ENCODE assay signal across 22 cellular contexts in the genomic region with DNA sequence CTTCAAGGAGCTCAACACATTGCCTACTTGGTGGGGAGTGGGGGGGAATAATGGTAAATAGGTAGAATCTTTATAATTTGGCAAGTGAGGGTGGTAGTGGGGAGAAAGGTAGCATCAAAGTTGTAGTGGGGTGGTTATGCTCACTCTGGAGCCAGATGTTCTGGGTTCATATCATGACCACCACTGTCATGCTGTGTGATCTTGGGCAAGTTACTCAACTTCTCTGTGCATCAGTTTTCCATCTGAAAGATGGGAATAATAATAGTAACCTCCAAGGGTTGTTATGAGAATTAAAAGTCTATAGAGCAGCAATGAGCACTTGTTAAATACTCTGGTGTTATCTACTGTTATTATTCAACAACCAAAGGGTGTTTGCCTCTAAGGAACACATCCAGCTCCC. TPM values are rescaled to one million over a fixed set of nuclear protein-coding genes. Genes with fewer than 3 reads are reported as not detected.
DNase-seq lines count a peak whose midpoint lies in the region; ATAC-seq, FAIRE-seq and TF ChIP-seq lines count a peak whose summit lies in the region.
"Had no signal": no experiment of that assay in that cellular context is flagged by ENCODE, and none has a peak within 500 bp of the region (broad histone marks: within the 10 kb centered on the region; RNA-seq: fewer than 3 reads in every experiment).

No MANE protein-coding gene starts in this region.

- no peaks in the 10 kb centered on the region for H3K9me2 ChIP-seq in GM23338 (ENCODE audit: insufficient read depth)

- H3K23me2 ChIP-seq in H1 (ENCODE audit: low read depth, low read length) = no peaks in the 10 kb centered on the region

- no peak for TF ChIP-seq RAD21 in H1 (IDR thresholded peaks at IDR 0.05 in 1 of 2, conservative IDR thresholded peaks at IDR 0.05 in 1 of 2; ENCODE audit: low read depth in 2 of 2, low read length in 2 of 2)

- H2AK5ac ChIP-seq in H1 (ENCODE audit: low read depth, low read length) = no peak overlapping the region

- no peak overlapping the region for H2BK20ac ChIP-seq in H1 (ENCODE audit: low read length)

- no peaks in the 10 kb centered on the region for H3K9me3 ChIP-seq in H1 (ENCODE audit: insufficient read depth in 2 of 2, low read depth in 1 of 2, low read length in 1 of 2)
- H3K9me3 ChIP-seq in skeletal muscle tissue (ENCODE audit: control insufficient read depth in 3 of 3, low read length in 3 of 3) = no peaks in the 10 kb centered on the region
- H3K9me3 ChIP-seq: Caco-2, HAP-1, SJSA1 had no signal

- H3K36me3 ChIP-seq in GM23338 (ENCODE audit: insufficient read depth) (no peaks in the 10 kb centered on the region), H1 (ENCODE audit: control insufficient read depth in 2 of 4, insufficient read depth in 4 of 4, low read length in 3 of 4) (no peaks in the 10 kb centered on the region), skeletal muscle tissue (ENCODE audit: control insufficient read depth in 3 of 3, insufficient read depth in 3 of 3, low read length in 3 of 3) (no peaks in the 10 kb centered on the region)
- H3K36me3 ChIP-seq: BLaER1 treated with 17β-estradiol and CSF1 and Interleukin-3, amounts not matched to agents 10 nM and 100 nM; HAP-1; SJSA1 had no signal

- no peak overlapping the region for H2BK120ac ChIP-seq in H1 (replicated peaks; ENCODE audit: low read depth, low read length)

- H3K4me3 ChIP-seq in GM23338 (no peak overlapping the region), H1 (ENCODE audit: extremely low read depth in 1 of 4, insufficient read depth in 2 of 4, low read depth in 3 of 4, low read length in 4 of 4) (no peak overlapping the region), skeletal muscle tissue (ENCODE audit: low read length in 3 of 3) (no peak overlapping the region)
- H3K4me3 ChIP-seq: BLaER1 treated with 17β-estradiol and CSF1 and Interleukin-3, amounts not matched to agents 10 nM and 100 nM; HAP-1; SJSA1 had no signal

- DNase-seq in GM23338 (ENCODE audit: low spot score) (no peak), activated B cell treated with CpG ODN at 0.5 μM for 24 hours (no peak), H1 (ENCODE audit: low read depth in 1 of 2, low spot score in 2 of 2) (no peak), superior temporal gyrus (ENCODE audit: extremely low spot score) (no peak), hippocampal formation (lab: John Stamatoyannopoulos, UW) (no peak)
- DNase-seq in activated CD4-positive, alpha-beta memory T cell treated with anti-CD3 and anti-CD28 coated beads, Interleukin-2, amount 10 ng/mL, durations not matched to agents 7 days and 5 days = no peak
- DNase-seq: ACHN; Caco-2; CD4-positive, alpha-beta memory T cell; DMS 273 treated with DMSO at 0.1 percent for 48 hours; IMR-90; MV-4-11; NCI-H1105 treated with DMSO at 0.1 percent for 48 hours; NCI-H2171 treated with DMSO at 0.1 percent for 48 hours; NCI-H526; OCI-M1 had no signal

- no peaks in the 10 kb centered on the region for H3K79me1 ChIP-seq in H1 (ENCODE audit: low read depth, low read length)

- no peak overlapping the region for H3K4ac ChIP-seq in H1 (replicated peaks; ENCODE audit: insufficient read length, low read depth, low read length)

- no peak overlapping the region for H4K5ac ChIP-seq in H1 (ENCODE audit: insufficient read length, low read depth, low read length)

- no peak overlapping the region for H3K18ac ChIP-seq in H1 (ENCODE audit: extremely low read depth, low read length)

- no peaks in the 10 kb centered on the region for H3K36me3 Mint-ChIP-seq in GM23338 (ENCODE audit: low read depth)
- H3K36me3 Mint-ChIP-seq in activated B cell treated with CpG ODN at 0.5 μM for 24 hours (ENCODE audit: low read depth) = no peaks in the 10 kb centered on the region
- peaks cover 13% of the 10 kb centered on the region for H3K36me3 Mint-ChIP-seq in activated CD4-positive, alpha-beta memory T cell treated with anti-CD3 and anti-CD28 coated beads, Interleukin-2, amount 10 ng/mL, durations not matched to agents 7 days and 5 days (ENCODE audit: low read depth)
- H3K36me3 Mint-ChIP-seq: CD4-positive, alpha-beta memory T cell had no signal

- no peak overlapping the region for H3K23ac ChIP-seq in H1 (ENCODE audit: insufficient read length)

- no peak overlapping the region for H3K27ac Mint-ChIP-seq in GM23338
- peak overlapping the region; percentile 41 for H3K27ac Mint-ChIP-seq in activated B cell treated with CpG ODN at 0.5 μM for 24 hours
- H3K27ac Mint-ChIP-seq in activated CD4-positive, alpha-beta memory T cell treated with anti-CD3 and anti-CD28 coated beads, Interleukin-2, amount 10 ng/mL, durations not matched to agents 7 days and 5 days = no peak overlapping the region

- H3K4me3 Mint-ChIP-seq in GM23338 = no peak overlapping the region
- H3K4me3 Mint-ChIP-seq in activated B cell treated with CpG ODN at 0.5 μM for 24 hours = no peak overlapping the region
- no peak overlapping the region for H3K4me3 Mint-ChIP-seq in activated CD4-positive, alpha-beta memory T cell treated with anti-CD3 and anti-CD28 coated beads, Interleukin-2, amount 10 ng/mL, durations not matched to agents 7 days and 5 days
- H3K4me3 Mint-ChIP-seq: CD4-positive, alpha-beta memory T cell had no signal

- no peak overlapping the region for H4K8ac ChIP-seq in H1 (ENCODE audit: extremely low read depth, insufficient read depth, low read length)

- no peak for TF ChIP-seq POLR2A in H1 (IDR thresholded peaks at IDR 0.05; ENCODE audit: control extremely low read depth in 1 of 2, low read depth in 2 of 2, low read length in 2 of 2)

- TF ChIP-seq CTCF in GM23338 (conservative IDR thresholded peaks at IDR 0.05; ENCODE audit: low read depth in 2 of 2) (no peak), activated B cell treated with CpG ODN at 0.5 μM for 24 hours (IDR thresholded peaks at IDR 0.05) (no peak), H1 (IDR thresholded peaks at IDR 0.05; ENCODE audit: control extremely low read depth in 1 of 3, insufficient read depth in 1 of 3, low read depth in 1 of 3, low read length in 3 of 3) (no peak)

- H2BK15ac ChIP-seq in H1 (ENCODE audit: low read length) = no peak overlapping the region

- peaks cover 6% of the 10 kb centered on the region for H3K4me1 ChIP-seq in GM23338 (ENCODE audit: insufficient read depth)
- H3K4me1 ChIP-seq in H1 (replicated peaks in 1 of 4; ENCODE audit: control insufficient read depth in 3 of 4, insufficient read depth in 4 of 4, low read length in 3 of 4) = peaks cover 0 to 13% (median under 1%) of the 10 kb centered on the region in 4 experiments; a peak in 4 of 7 replicates
- H3K4me1 ChIP-seq in skeletal muscle tissue (ENCODE audit: control insufficient read depth in 3 of 3, insufficient read depth in 3 of 3, low read length in 3 of 3) = peaks cover 8 to 24% (median 10%) of the 10 kb centered on the region in 3 donors
- H3K4me1 ChIP-seq: Caco-2 had no signal

- H3K14ac ChIP-seq in H1 (ENCODE audit: insufficient read length) = no peak overlapping the region

- H3K9me3 Mint-ChIP-seq in GM23338 (no peaks in the 10 kb centered on the region), activated B cell treated with CpG ODN at 0.5 μM for 24 hours (peaks cover 4% of the 10 kb centered on the region)
- H3K9me3 Mint-ChIP-seq in activated CD4-positive, alpha-beta memory T cell treated with anti-CD3 and anti-CD28 coated beads, Interleukin-2, amount 10 ng/mL, durations not matched to agents 7 days and 5 days = peaks cover 11% of the 10 kb centered on the region
- H3K9me3 Mint-ChIP-seq: CD4-positive, alpha-beta memory T cell had no signal

- CTCF ChIA-PET in activated B cell treated with CpG ODN at 0.5 μM for 24 hours (lab: Charles Lee) (interaction anchor here (1.4 to 1.8 kb wide), 3 partner anchors 15 to 192 kb away, joined by 3 to 4 read pairs (median 3); no protein-coding TSS in a partner anchor), H1 (lab: Charles Lee; ENCODE audit: partially characterized antibody) (interaction anchor here (0.6 to 2.4 kb wide), 2 partner anchors 12 to 192 kb away, joined by 3 to 17 read pairs; no protein-coding TSS in a partner anchor)
- CTCF ChIA-PET in activated CD4-positive, alpha-beta memory T cell treated with anti-CD3 and anti-CD28 coated beads, Interleukin-2, amount 10 ng/mL, durations not matched to agents 7 days and 5 days (lab: Charles Lee) = no interaction called here

- H3K27me3 ChIP-seq in GM23338 (ENCODE audit: insufficient read depth) (no peaks in the 10 kb centered on the region), H1 (replicated peaks in 1 of 4; ENCODE audit: control insufficient read depth in 3 of 4, extremely low read depth in 1 of 4, insufficient read depth in 3 of 4, low read length in 3 of 4) (0 out of 7 replicates have a peak, but pooled peaks cover 0 to 2% (median 0%) of the 10 kb centered on the region in 4 experiments), skeletal muscle tissue (ENCODE audit: control insufficient read depth in 3 of 3, insufficient read depth in 3 of 3, low read length in 3 of 3) (no peaks in the 10 kb centered on the region)
- H3K27me3 ChIP-seq: BLaER1 treated with 17β-estradiol and CSF1 and Interleukin-3, amounts not matched to agents 10 nM and 100 nM; SJSA1 had no signal

- H3K4me1 Mint-ChIP-seq in GM23338 = peaks cover 13% of the 10 kb centered on the region
- H3K4me1 Mint-ChIP-seq in activated B cell treated with CpG ODN at 0.5 μM for 24 hours = peaks cover 32% of the 10 kb centered on the region
- peaks cover 16% of the 10 kb centered on the region for H3K4me1 Mint-ChIP-seq in activated CD4-positive, alpha-beta memory T cell treated with anti-CD3 and anti-CD28 coated beads, Interleukin-2, amount 10 ng/mL, durations not matched to agents 7 days and 5 days

- POLR2A ChIA-PET in activated B cell treated with CpG ODN at 0.5 μM for 24 hours (lab: Charles Lee) = interaction anchor here (1.4 kb wide), 1 partner anchor 22 kb away, joined by 5 read pairs; a partner anchor contains a TSS
- POLR2A ChIA-PET in H1 (lab: Charles Lee; ENCODE audit: partially characterized antibody) = no interaction called here
- POLR2A ChIA-PET in activated CD4-positive, alpha-beta memory T cell treated with anti-CD3 and anti-CD28 coated beads, Interleukin-2, amount 10 ng/mL, durations not matched to agents 7 days and 5 days (lab: Charles Lee) = no interaction called here

- H2BK5ac ChIP-seq in H1 (ENCODE audit: low read depth, low read length) = no peak overlapping the region

- H3K27me3 Mint-ChIP-seq in GM23338 (ENCODE audit: insufficient read depth, low read depth, poor library complexity) (peaks cover 3% of the 10 kb centered on the region), activated B cell treated with CpG ODN at 0.5 μM for 24 hours (no peaks in the 10 kb centered on the region)
- H3K27me3 Mint-ChIP-seq in activated CD4-positive, alpha-beta memory T cell treated with anti-CD3 and anti-CD28 coated beads, Interleukin-2, amount 10 ng/mL, durations not matched to agents 7 days and 5 days = peaks cover 7% of the 10 kb centered on the region

- no peak overlapping the region for H2BK12ac ChIP-seq in H1 (ENCODE audit: low read depth, low read length)

- H3K56ac ChIP-seq in H1 (replicated peaks; ENCODE audit: insufficient read length, low read depth, low read length) = no peak overlapping the region

- H4K20me1 ChIP-seq in GM23338 (replicated peaks; ENCODE audit: insufficient read depth) = no peaks in the 10 kb centered on the region
- H4K20me1 ChIP-seq in H1 (replicated peaks in 1 of 2; ENCODE audit: control insufficient read depth in 1 of 2, insufficient read depth in 2 of 2, low read length in 2 of 2) = no peaks in the 10 kb centered on the region
- H4K20me1 ChIP-seq: BLaER1 treated with 17β-estradiol and CSF1 and Interleukin-3, amounts not matched to agents 10 nM and 100 nM had no signal

- intact Hi-C loops in activated B cell treated with CpG ODN at 0.5 μM for 24 hours (cut with micrococcal nuclease) = no loop called here

- no peak overlapping the region for H3K4me2 ChIP-seq in GM23338
- no peak overlapping the region for H3K4me2 ChIP-seq in H1 (ENCODE audit: insufficient read depth in 1 of 2, low read depth in 2 of 2, low read length in 2 of 2)

- peak overlapping the region; percentile 56; the same call in 1 of the 2 replicates for H2AFZ ChIP-seq in GM23338
- H2AFZ ChIP-seq in H1 (ENCODE audit: low read length) = no peak overlapping the region

- H3K79me2 ChIP-seq in GM23338 (replicated peaks; ENCODE audit: insufficient read depth) (no peaks in the 10 kb centered on the region), H1 (ENCODE audit: control insufficient read depth in 1 of 2, insufficient read depth in 2 of 2, low read length in 2 of 2) (no peaks in the 10 kb centered on the region)

- no peaks in the 10 kb centered on the region for H3F3A ChIP-seq in GM23338 (replicated peaks; ENCODE audit: low read depth)

- H3K9ac ChIP-seq in H1 (replicated peaks in 1 of 4; ENCODE audit: extremely low read depth in 1 of 4, low read depth in 3 of 4, low read length in 3 of 4) (no peak overlapping the region), skeletal muscle tissue (ENCODE audit: low read depth in 1 of 3, low read length in 3 of 3) (peak overlapping the region in 1 of 3 donors; percentile 69)
- H3K9ac ChIP-seq: BLaER1 treated with 17β-estradiol and CSF1 and Interleukin-3, amounts not matched to agents 10 nM and 100 nM had no signal

- TF ChIP-seq EP300 in H1 (IDR thresholded peaks at IDR 0.05; ENCODE audit: borderline replicate concordance in 1 of 2, low read depth in 2 of 2, low read length in 2 of 2) = no peak

- FAIRE-seq in H1 (lab: Jason Lieb, UNC) = no peak
- FAIRE-seq: HTR-8/SVneo had no signal

- H3K27ac ChIP-seq in GM23338 (ENCODE audit: low read depth) (no peak overlapping the region), H1 (ENCODE audit: low read depth, low read length) (no peak overlapping the region), skeletal muscle tissue (ENCODE audit: low read depth, low read length) (peak overlapping the region; percentile 45)
- H3K27ac ChIP-seq: BLaER1 treated with 17β-estradiol and CSF1 and Interleukin-3, amounts not matched to agents 10 nM and 100 nM; SJSA1 had no signal

- no peak for ATAC-seq in GM23338
- no peak for ATAC-seq in activated B cell treated with CpG ODN at 0.5 μM for 24 hours (ENCODE audit: low read depth)
- ATAC-seq: Right ventricle myocardium inferior had no signal

- no peak overlapping the region for H4K91ac ChIP-seq in H1 (replicated peaks; ENCODE audit: insufficient read length, low read length)

RNA-seq across cellular contexts. Expression of a gene that starts 22.0 kb away (rescaled TPM):
- total RNA-seq in GM23338 (2014; rRNA removed; shearing (Covaris generic)) = 7.8 and 10.3 TPM in 2 replicates
- polyA plus RNA-seq in GM23338 (2016; fragmentation: Nextera tagmentation; extraction: Ambion mirVana) (2.4 and 2.6 TPM in 2 replicates), H1 (2011; rRNA removed) (10.7 and 13.4 TPM in 2 replicates)
- total RNA-seq in activated B cell treated with CpG ODN at 0.5 μM for 24 hours (65.0 and 71.4 TPM in 2 replicates), skeletal muscle tissue (20.4 TPM)
- 12.8 and 13.5 TPM in 2 replicates for total RNA-seq in H1 (2021; fragmentation: NEBNext Ultra II Directional; extraction: Animal tissue kit (Norgen Biotek cat#: 25700))
- 9.6 TPM for polyA plus RNA-seq in H1 (2011; cell fraction: cytosol; rRNA removed)
- polyA plus RNA-seq in H1 (2011; cell fraction: nucleus; rRNA removed) = 17.7 TPM
- 8.8 to 13.0 TPM (median 12.7 TPM) in 4 replicates for polyA plus RNA-seq in H1 (2012, experiment 1 of 2)
- 8.5 TPM for polyA plus RNA-seq in H1 (2012, experiment 2 of 2)
- polyA plus RNA-seq in H1 (2013, experiment 1 of 2) = 6.3 TPM
- 6.2 TPM for polyA plus RNA-seq in H1 (2013, experiment 2 of 2)
- polyA minus RNA-seq in H1 (2011; rRNA and poly(A)+ RNA removed) = 12.9 and 16.1 TPM in 2 replicates
- polyA minus RNA-seq in H1 (2011; cell fraction: cytosol; rRNA and poly(A)+ RNA removed) = 9.6 TPM
- 8.8 TPM for polyA minus RNA-seq in H1 (2011; cell fraction: nucleus; rRNA and poly(A)+ RNA removed)
- 100 to 1,000 TPM; 158 to 160 TPM for total RNA-seq in activated CD4-positive, alpha-beta memory T cell treated with anti-CD3 and anti-CD28 coated beads, Interleukin-2, amount 10 ng/mL, durations not matched to agents 7 days and 5 days
